9 cellular contexts compared by ENCODE assay signal in genomic region chr21:38773108-38774061, GRCh38. TPM values are rescaled to one million over a fixed set of nuclear protein-coding genes. Genes with fewer than 3 reads are reported as not detected.
DNase-seq lines count a peak whose midpoint lies in the region; ATAC-seq, FAIRE-seq and TF ChIP-seq lines count a peak whose summit lies in the region.
"Had no signal": no experiment of that assay in that cellular context is flagged by ENCODE, and none has a peak within 500 bp of the region (broad histone marks: within the 10 kb centered on the region; RNA-seq: fewer than 3 reads in every experiment).

No MANE protein-coding gene starts in this region.

- POLR2A ChIA-PET in A549 (lab: Yijun Ruan, JAX) (interaction anchor here (0.8 to 1.4 kb wide), 3 partner anchors 29 to 33 kb away, joined by 3 to 5 read pairs (median 5); partner anchors contain the start of gene ETS2), OCI-LY7 (lab: Charles Lee) (interaction anchor here (0.5 kb wide), 1 partner anchor 34 kb away, joined by 4 read pairs; no protein-coding TSS in a partner anchor)

- H3K27ac Mint-ChIP-seq in activated naive CD8-positive, alpha-beta T cell treated with anti-CD3 and anti-CD28 coated beads, Interleukin-2, amount 50 U/mL, for 24 hours = peak overlapping the region; percentile 32

- peaks cover 4% of the 10 kb centered on the region for H3K9me3 Mint-ChIP-seq in activated naive CD8-positive, alpha-beta T cell treated with anti-CD3 and anti-CD28 coated beads, Interleukin-2, amount 50 U/mL, for 24 hours

- H3K4me1 Mint-ChIP-seq in activated naive CD8-positive, alpha-beta T cell treated with anti-CD3 and anti-CD28 coated beads, Interleukin-2, amount 50 U/mL, for 24 hours = peaks cover 61% of the 10 kb centered on the region

- H3K27me3 Mint-ChIP-seq in activated naive CD8-positive, alpha-beta T cell treated with anti-CD3 and anti-CD28 coated beads, Interleukin-2, amount 50 U/mL, for 24 hours = peaks cover 12% of the 10 kb centered on the region

- H3K79me2 ChIP-seq in GM23248 (ENCODE audit: insufficient read depth) (no peaks in the 10 kb centered on the region), OCI-LY7 (ENCODE audit: insufficient read depth, low read depth, low read length) (no peaks in the 10 kb centered on the region)

- no peak for TF ChIP-seq EP300 in A549 (IDR thresholded peaks at IDR 0.05)

- no TSS peak for BruUV-seq in OCI-LY7 (replicated peaks; lab: Mats Ljungman, UMichigan)

- in situ Hi-C loops in GM23248 (cut with MboI) = no loop called here

- intact Hi-C loops in OCI-LY7 (cut with micrococcal nuclease; ENCODE audit: unreplicated experiment) = no loop called here
- intact Hi-C loops in posterior cingulate gyrus (cut with DNase I) = no loop called here

- peak; percentile 91 to 93 for ATAC-seq in A549
- peak; percentile 53 for ATAC-seq in activated naive CD8-positive, alpha-beta T cell treated with anti-CD3 and anti-CD28 coated beads, Interleukin-2, amount 50 U/mL, for 24 hours
- ATAC-seq in GM19395 (IDR thresholded peaks at IDR 0.05; ENCODE audit: unreplicated experiment) = no peak
- no peak for ATAC-seq in HG03571 (IDR thresholded peaks at IDR 0.05; ENCODE audit: unreplicated experiment)

- no peaks in the 10 kb centered on the region for H4K20me1 ChIP-seq in GM23248 (ENCODE audit: insufficient read depth)
- H4K20me1 ChIP-seq in OCI-LY7 (ENCODE audit: insufficient read depth, low read length) = no peaks in the 10 kb centered on the region

- H3K4me2 ChIP-seq in A549 = peak overlapping the region; percentile 47
- H3K4me2 ChIP-seq in GM23248 (ENCODE audit: unreplicated experiment) = peak overlapping the region; percentile 38
- no peak overlapping the region for H3K4me2 ChIP-seq in OCI-LY7 (ENCODE audit: low read length)

- H3K27me3 ChIP-seq in GM23248 (replicated peaks; ENCODE audit: insufficient read depth) (no peaks in the 10 kb centered on the region), kidney epithelial cell (ENCODE audit: control insufficient read depth, insufficient read depth, low read length) (no peaks in the 10 kb centered on the region)

- peaks cover 2% of the 10 kb centered on the region for H3K36me3 Mint-ChIP-seq in activated naive CD8-positive, alpha-beta T cell treated with anti-CD3 and anti-CD28 coated beads, Interleukin-2, amount 50 U/mL, for 24 hours (ENCODE audit: low read depth)

- H3K9ac ChIP-seq in GM23248 = peak overlapping the region; percentile 45

- 44% methylated on average over 18 of the region's 18 CpGs for WGBS in A549 (ENCODE audit: missing lambda C conversion rate)
- WGBS in GM23248 (ENCODE audit: low coverage in 1 of 2, low lambda C conversion rate in 2 of 2, missing lambda C conversion rate in 2 of 2), 2 experiments = 16 to 20% methylated on average over 18 of the region's 18 CpGs

- H3K4me1 ChIP-seq in A549 (peaks cover 44% of the 10 kb centered on the region), GM23248 (ENCODE audit: insufficient read depth) (peaks cover 37% of the 10 kb centered on the region), OCI-LY7 (ENCODE audit: insufficient read depth, low read length, poor library complexity, severe bottlenecking) (peaks cover 8% of the 10 kb centered on the region)

- no peak for TF ChIP-seq RAD21 in A549 (conservative IDR thresholded peaks at IDR 0.05 in 1 of 2, IDR thresholded peaks at IDR 0.05 in 1 of 2)

- FAIRE-seq in A549 (lab: Jason Lieb, UNC) = no peak

- DNase-seq in A549 (ENCODE audit: low read depth in 1 of 2, low spot score in 1 of 2) (peak; percentile 49 to 82), GM23248 (peak; percentile 97), kidney epithelial cell (ENCODE audit: low read depth) (peak; percentile 80), OCI-LY7 (ENCODE audit: low spot score) (no peak), posterior cingulate gyrus (no peak)
- no peak for DNase-seq in activated naive CD8-positive, alpha-beta T cell treated with anti-CD3 and anti-CD28 coated beads, Interleukin-2, amount 50 U/mL, for 24 hours
- DNase-seq: SHP77 had no signal

- CTCF ChIA-PET in A549 (lab: Yijun Ruan, JAX) = interaction anchor here (1.0 to 1.8 kb wide), 3 partner anchors 15 to 30 kb away, joined by 3 read pairs; no protein-coding TSS in a partner anchor
- CTCF ChIA-PET in OCI-LY7 (lab: Charles Lee; ENCODE audit: unreplicated experiment) = no interaction called here

- peak overlapping the region; percentile 55; the same call in 1 of the 2 replicates for H2AFZ ChIP-seq in GM23248
- no peak overlapping the region for H2AFZ ChIP-seq in OCI-LY7 (ENCODE audit: low read length)

- TF ChIP-seq CTCF in A549 (IDR thresholded peaks at IDR 0.05) (no peak), kidney epithelial cell (IDR thresholded peaks at IDR 0.05; ENCODE audit: insufficient read depth, low read length, poor library complexity, severe bottlenecking) (no peak), OCI-LY7 (conservative IDR thresholded peaks at IDR 0.05; ENCODE audit: low read length) (no peak)

- H3F3A ChIP-seq in GM23248 (ENCODE audit: insufficient read depth) = peaks cover 47% of the 10 kb centered on the region

- 0 out of 3 replicates have a peak, but pooled peaks cover 3% of the 10 kb centered on the region for H3K9me3 ChIP-seq in A549
- H3K9me3 ChIP-seq in GM23248 (ENCODE audit: low read depth) = no peaks in the 10 kb centered on the region
- no peaks in the 10 kb centered on the region for H3K9me3 ChIP-seq in OCI-LY7 (ENCODE audit: low read length)

- H3K27ac ChIP-seq in A549 (peak overlapping the region; percentile 73 to 80), GM23248 (peak overlapping the region; percentile 77), OCI-LY7 (ENCODE audit: low read depth, low read length, poor library complexity, severe bottlenecking) (no peak overlapping the region)

- no peaks in the 10 kb centered on the region for H3K9me2 ChIP-seq in GM23248 (ENCODE audit: insufficient read depth)
- no peaks in the 10 kb centered on the region for H3K9me2 ChIP-seq in OCI-LY7 (ENCODE audit: insufficient read depth, low read length)

- peak overlapping the region; percentile 12 for H3K4me3 Mint-ChIP-seq in activated naive CD8-positive, alpha-beta T cell treated with anti-CD3 and anti-CD28 coated beads, Interleukin-2, amount 50 U/mL, for 24 hours

- TF ChIP-seq POLR2A in A549 (IDR thresholded peaks at IDR 0.05; ENCODE audit: low read length) = no peak

- H3K4me3 ChIP-seq in A549 (no peak overlapping the region), GM23248 (0 out of 2 replicates have a peak overlapping the region, but pooled peaks have one; percentile 23), kidney epithelial cell (ENCODE audit: low read depth, low read length) (no peak overlapping the region), OCI-LY7 (ENCODE audit: low read depth, low read length, poor library complexity, severe bottlenecking) (no peak overlapping the region)

- H3K36me3 ChIP-seq in GM23248 (ENCODE audit: low read depth) (no peaks in the 10 kb centered on the region), kidney epithelial cell (ENCODE audit: control insufficient read depth, insufficient read depth, low read length) (no peaks in the 10 kb centered on the region), OCI-LY7 (ENCODE audit: insufficient read depth, low read length) (no peaks in the 10 kb centered on the region)

TF ChIP-seq in A549, 52 proteins besides CTCF, POLR2A, EP300 and RAD21:
- no peak for TF ChIP-seq EHF (CRISPR knock-in tag; IDR thresholded peaks at IDR 0.05)
- TF ChIP-seq MAZ (IDR thresholded peaks at IDR 0.05; ENCODE audit: borderline replicate concordance, low read depth, low read length) = no peak
- TF ChIP-seq RCOR1 (IDR thresholded peaks at IDR 0.05; ENCODE audit: low read depth, low read length) = no peak
- peak; percentile 42; the same call in 1 of the 2 replicates for TF ChIP-seq GATA3 (IDR thresholded peaks at IDR 0.05; ENCODE audit: borderline replicate concordance)
- TF ChIP-seq MAFK (IDR thresholded peaks at IDR 0.05; ENCODE audit: partially characterized antibody) = peak; percentile 9
- 0 out of 2 replicates have a peak, but pooled peaks have one; percentile 62 for TF ChIP-seq FOSL2 (IDR thresholded peaks at IDR 0.05)
- peak; percentile 85 for TF ChIP-seq FOSL2 (CRISPR knock-in tag; IDR thresholded peaks at IDR 0.05)
- no peak for TF ChIP-seq ZNF302 (CRISPR knock-in tag; IDR thresholded peaks at IDR 0.05)
- peak; percentile 64; the same call in 1 of the 2 replicates for TF ChIP-seq MAX (IDR thresholded peaks at IDR 0.05)
- TF ChIP-seq KDM1A (IDR thresholded peaks at IDR 0.05; ENCODE audit: low read depth) = no peak
- no peak for TF ChIP-seq FOSB (CRISPR knock-in tag; IDR thresholded peaks at IDR 0.05)
- peak; percentile 68 for TF ChIP-seq JUNB (IDR thresholded peaks at IDR 0.05)
- TF ChIP-seq USF2 (IDR thresholded peaks at IDR 0.05) = peak; percentile 28; the same call in 1 of the 2 replicates
- peak; percentile 45; the same call in 1 of the 2 replicates for TF ChIP-seq FOXS1 (CRISPR knock-in tag; IDR thresholded peaks at IDR 0.05)
- no peak for TF ChIP-seq MYC (IDR thresholded peaks at IDR 0.05; ENCODE audit: borderline replicate concordance, low read length)
- TF ChIP-seq KDM5A (IDR thresholded peaks at IDR 0.05) = no peak

RNA-seq across cellular contexts. Expression of gene ETS2, which starts 32.3 kb away (rescaled TPM):
- 41.6 and 42.6 TPM in 2 replicates for polyA plus RNA-seq in A549 (2011; rRNA removed)
- 35.1 and 45.9 TPM in 2 replicates for polyA plus RNA-seq in A549 (2012; cell fraction: cytosol; rRNA removed)
- 87.4 and 104 TPM in 2 replicates for polyA plus RNA-seq in A549 (2012; cell fraction: nucleus; rRNA removed)
- polyA plus RNA-seq in A549 (2017; fragmentation: RNase III; extraction: RNeasy Plus Mini Kit Qiagen cat#74134 plus additional on column Dnase treatment) = 45.5 to 48.0 TPM (median 46.1 TPM) in 3 replicates
- polyA minus RNA-seq in A549 (2011; rRNA and poly(A)+ RNA removed) = 38.4 and 46.6 TPM in 2 replicates
- total RNA-seq in GM23248 (2014; rRNA removed; shearing (Covaris generic)) = 4.4 and 7.0 TPM in 2 replicates
- polyA plus RNA-seq in GM23248 (2016; fragmentation: Nextera tagmentation; extraction: Ambion mirVana) = 7.3 and 7.9 TPM in 2 replicates
- total RNA-seq in kidney epithelial cell = 40.7 and 41.2 TPM in 2 replicates
- total RNA-seq in OCI-LY7 (2014; rRNA removed; shearing (Covaris generic)) = 9.8 and 10.3 TPM in 2 replicates
- total RNA-seq in OCI-LY7 (2022) = 23.1 and 24.1 TPM in 2 replicates

Comparison
In these comparisons a context has a peak if more than half of its experiments do, and no peak if none do; other contexts are left out.
1. ATAC-seq: peak in A549 (2 of 2) and activated naive CD8-positive, alpha-beta T cell treated with anti-CD3 and anti-CD28 coated beads, Interleukin-2, amount 50 U/mL, for 24 hours (single experiment); none in GM19395 (single experiment) and HG03571 (single experiment).
2. DNase-seq: peak in A549 (2 of 2), GM23248 (single experiment) and kidney epithelial cell (single experiment); none in activated naive CD8-positive, alpha-beta T cell treated with anti-CD3 and anti-CD28 coated beads, Interleukin-2, amount 50 U/mL, for 24 hours (single experiment), OCI-LY7 (single experiment) and posterior cingulate gyrus (0 of 10).